In the genomic region with DNA sequence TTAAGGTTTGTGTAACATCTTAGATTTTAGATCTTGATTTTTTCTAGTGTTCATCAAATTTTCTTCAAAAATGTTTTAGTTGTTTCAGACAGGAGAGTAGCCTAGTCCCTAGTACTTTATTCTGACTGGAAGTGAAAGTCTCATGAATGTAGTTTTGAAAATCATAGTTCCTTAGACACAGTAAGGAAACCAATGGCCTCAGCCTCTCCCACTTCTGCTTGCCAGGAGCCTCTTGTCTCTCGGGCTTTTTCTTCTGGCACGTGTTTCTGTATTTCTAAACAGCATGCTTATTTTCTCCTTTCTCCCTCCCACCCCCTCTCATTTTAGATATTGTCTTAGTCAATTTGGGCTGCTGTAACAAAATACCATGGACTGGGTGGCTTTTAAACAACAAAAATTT, we compare ENCODE assay signal across 20 cellular contexts. TPM values are rescaled to one million over a fixed set of nuclear protein-coding genes. Genes with fewer than 3 reads are reported as not detected.
DNase-seq lines count a peak whose midpoint lies in the region; FAIRE-seq and TF ChIP-seq lines count a peak whose summit lies in the region.
"Had no signal": no experiment of that assay in that cellular context is flagged by ENCODE, and none has a peak within 500 bp of the region (broad histone marks: within the 10 kb centered on the region; RNA-seq: fewer than 3 reads in every experiment).

No MANE protein-coding gene starts in this region.

- no peaks in the 10 kb centered on the region for H3K27me3 Mint-ChIP-seq in mesothelial cell of epicardium (ENCODE audit: low read depth)

- H3K4me3 Mint-ChIP-seq in mesothelial cell of epicardium = no peak overlapping the region

- H3K27me3 ChIP-seq in adipocyte (replicated peaks; ENCODE audit: control insufficient read depth, insufficient read depth, low read length) = no peaks in the 10 kb centered on the region
- H3K27me3 ChIP-seq: BLaER1, breast epithelium, stomach had no signal

- peaks cover 28% of the 10 kb centered on the region for H3K4me1 ChIP-seq in adipocyte (ENCODE audit: control insufficient read depth, insufficient read depth, low read length)
- H3K4me1 ChIP-seq: BLaER1 had no signal

- H3K9ac ChIP-seq in adipocyte (ENCODE audit: low read length) = peak overlapping the region; percentile 65
- H3K9ac ChIP-seq: BLaER1 had no signal

- DNase-seq in AG10803 (ENCODE audit: low read depth) = peak; percentile 17
- DNase-seq in GM12892 (ENCODE audit: insufficient read length) = no peak
- DNase-seq in adipocyte (ENCODE audit: low read depth) = no peak
- DNase-seq in mesothelial cell of epicardium (ENCODE audit: low spot score in 2 of 2, unreplicated experiment in 2 of 2) = no peak
- DNase-seq in NCI-H1048 (lab: John Stamatoyannopoulos, UW) = no peak
- no peak for DNase-seq in NCI-H1436 treated with DMSO at 0.1 percent for 48 hours (lab: John Stamatoyannopoulos, UW)
- DNase-seq in NCI-H2196 (lab: John Stamatoyannopoulos, UW; ENCODE audit: unreplicated experiment) = no peak
- no peak for DNase-seq in globus pallidus (ENCODE audit: low spot score)
- DNase-seq: GDM1; IMR-90; NCI-H146; stimulated activated CD4-positive, alpha-beta T cell treated with anti-CD3 and anti-CD28 coated beads, Interleukin-4, amount 100 ng/mL, for 4 hours; stomach; WERI-Rb-1 had no signal

- H3K9me3 Mint-ChIP-seq in mesothelial cell of epicardium = no peaks in the 10 kb centered on the region

- TF ChIP-seq CTCF in AG10803 (conservative IDR thresholded peaks at IDR 0.05; ENCODE audit: low read length) (no peak), mesothelial cell of epicardium (IDR thresholded peaks at IDR 0.05; ENCODE audit: unreplicated experiment) (no peak)

- H3K36me3 Mint-ChIP-seq in mesothelial cell of epicardium = peaks cover 12% of the 10 kb centered on the region

- peaks cover 24% of the 10 kb centered on the region for H3K4me1 Mint-ChIP-seq in mesothelial cell of epicardium

- H3K4me3 ChIP-seq in AG10803 (ENCODE audit: low read length) (no peak overlapping the region), adipocyte (ENCODE audit: low read length) (peak overlapping the region; percentile 50)
- H3K4me3 ChIP-seq: BLaER1, breast epithelium, stomach had no signal

- no peak for TF ChIP-seq POLR2A in GM12892 (IDR thresholded peaks at IDR 0.05; ENCODE audit: low read depth, low read length)

- H3K27ac Mint-ChIP-seq in mesothelial cell of epicardium = peak overlapping the region; percentile 16

- peaks cover 34% of the 10 kb centered on the region for H3K36me3 ChIP-seq in adipocyte (ENCODE audit: control insufficient read depth, insufficient read depth, low read length, severe bottlenecking)
- H3K36me3 ChIP-seq: breast epithelium, WERI-Rb-1 had no signal

- H3K9me3 ChIP-seq in adipocyte (ENCODE audit: control insufficient read depth, low read length) = peaks cover 3% of the 10 kb centered on the region
- H3K9me3 ChIP-seq: BLaER1, breast epithelium, stomach had no signal

- peak; percentile 21 for FAIRE-seq in GM12892 (lab: Jason Lieb, UNC)
- FAIRE-seq: endothelial cell of umbilical vein had no signal

RNA-seq across cellular contexts. Expression of gene SLFN5, which starts 9.8 kb away (rescaled TPM):
- 11.6 TPM for polyA plus RNA-seq in GM12892 (2012; ENCODE audit: missing spikeins)
- 46.2 to 50.0 TPM (median 46.9 TPM) in 3 replicates for total RNA-seq in mesothelial cell of epicardium

RNA-seq across cellular contexts. Expression of gene SLC35G3, which starts 58.5 kb away (rescaled TPM):
- not detected for polyA plus RNA-seq in GM12892 (2012; ENCODE audit: missing spikeins)
- not detected in 3 replicates for total RNA-seq in mesothelial cell of epicardium
- total RNA-seq: breast epithelium, endothelial cell of umbilical vein, IMR-90, mesenteric fat pad, pulmonary artery endothelial cell, SK-MEL-5, stomach had no signal
- polyA plus RNA-seq: endothelial cell of umbilical vein, IMR-90 had no signal
